Comparison of ENCODE assay signal across 17 cellular contexts in the genomic region with DNA sequence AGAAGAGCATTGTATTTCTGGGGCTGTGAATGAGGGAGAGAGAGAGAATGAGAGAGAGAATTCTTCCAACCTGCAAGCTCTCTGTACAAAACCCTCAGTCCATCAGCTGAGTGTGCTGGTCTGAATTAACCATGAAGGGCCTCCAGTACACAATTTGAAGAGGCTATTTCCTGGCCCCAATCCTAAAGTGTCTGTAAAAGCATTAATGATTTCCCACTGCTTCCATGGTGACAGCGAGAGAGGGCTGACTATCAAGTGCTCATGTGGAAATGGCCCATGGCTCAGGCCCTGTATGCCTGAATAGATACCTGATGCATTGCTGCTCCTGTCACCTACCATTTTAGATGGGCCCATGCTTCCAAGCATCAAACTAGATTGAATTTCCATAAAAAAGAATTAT.
"Had no signal": no experiment of that assay in that cellular context is flagged by ENCODE, and none has a peak within 500 bp of the region (broad histone marks: within the 10 kb centered on the region; RNA-seq: fewer than 3 reads in every experiment).

No MANE protein-coding gene starts in this region.

- H2AFZ ChIP-seq: parathyroid adenoma had no signal

- H3K4me3 ChIP-seq: adrenal gland, cardiac muscle cell, dorsolateral prefrontal cortex, gastrocnemius medialis, heart left ventricle, mucosa of descending colon, sigmoid colon, spleen had no signal

- H3K27ac ChIP-seq: adrenal gland, cardiac muscle cell, dorsolateral prefrontal cortex, gastrocnemius medialis, heart left ventricle, parathyroid adenoma, sigmoid colon, spleen had no signal

- DNase-seq: activated CD4-positive, alpha-beta memory T cell treated with anti-CD3 and anti-CD28 coated beads for 36 hours; activated CD4-positive, alpha-beta T cell treated with anti-CD3 and anti-CD28 coated beads for 36 hours; activated effector memory CD4-positive, alpha-beta T cell treated with Interleukin-2 at 50 U/mL for 16 hours; activated T-cell treated with anti-CD3 and anti-CD28 coated beads, Interleukin-2, amount 50 U/mL, for 4 hours; adrenal gland; dorsolateral prefrontal cortex; endodermal cell; erythroblast; gastrocnemius medialis; heart left ventricle; mucosa of descending colon; naive thymus-derived CD4-positive, alpha-beta T cell; sigmoid colon; spleen had no signal

- H3K4me1 ChIP-seq: adrenal gland, gastrocnemius medialis, heart left ventricle, parathyroid adenoma, sigmoid colon, spleen had no signal

- H3K9me3 ChIP-seq: adrenal gland, gastrocnemius medialis, mucosa of descending colon, sigmoid colon, spleen had no signal

- H3K27me3 ChIP-seq: adrenal gland, cardiac muscle cell, gastrocnemius medialis, heart left ventricle, sigmoid colon, spleen had no signal

- H3K9ac ChIP-seq: parathyroid adenoma had no signal

- H3K36me3 ChIP-seq: adrenal gland, cardiac muscle cell, gastrocnemius medialis, heart left ventricle, sigmoid colon, spleen had no signal

- H3K79me2 ChIP-seq: parathyroid adenoma had no signal

- ATAC-seq: activated CD4-positive, alpha-beta T cell treated with anti-CD3 and anti-CD28 coated beads for 36 hours; activated T-cell treated with anti-CD3 and anti-CD28 coated beads, Interleukin-2, amount 50 U/mL, for 4 hours; gastrocnemius medialis; heart left ventricle; left lobe of liver; mucosa of descending colon; naive thymus-derived CD4-positive, alpha-beta T cell had no signal
